28 cellular contexts compared by ENCODE assay signal in genomic region chr11:122398851-122399250, GRCh38.
"Had no signal": no experiment of that assay in that cellular context is flagged by ENCODE, and none has a peak within 500 bp of the region (broad histone marks: within the 10 kb centered on the region; RNA-seq: fewer than 3 reads in every experiment).

No MANE protein-coding gene starts in this region.

- DNase-seq: activated B cell treated with CpG ODN at 0.5 μM for 24 hours; activated CD4-positive, alpha-beta memory T cell treated with anti-CD3 and anti-CD28 coated beads, Interleukin-2, amount 10 ng/mL, durations not matched to agents 7 days and 5 days; activated CD4-positive, alpha-beta T cell treated with anti-CD3 and anti-CD28 coated beads, Interleukin-2, amount 10 ng/mL, durations not matched to agents 24 days and 14 days; activated CD8-positive, alpha-beta memory T cell treated with anti-CD3 and anti-CD28 coated beads, Interleukin-2, amount 50 U/mL, for 48 hours; activated effector memory CD4-positive, alpha-beta T cell treated with anti-CD3 and anti-CD28 coated beads, Interleukin-2, amount 50 U/mL, for 16 hours; activated naive CD8-positive, alpha-beta T cell treated with anti-CD3 and anti-CD28 coated beads, Interleukin-2, amount 10 ng/mL, durations not matched to agents 7 days and 5 days; activated T-cell treated with anti-CD3 and anti-CD28 coated beads for 4 hours; activated T-cell treated with anti-CD3 and anti-CD28 coated beads, Interleukin-2, amount 50 U/mL, for 4 hours; amniotic stem cell; anterior cingulate cortex; brain microvascular endothelial cell; caudate nucleus; cortex of kidney; dermis blood vessel endothelial cell; effector CD4-positive, alpha-beta T cell; effector memory CD8-positive, alpha-beta T cell; erythroblast; foreskin keratinocyte; head of caudate nucleus; T-helper 17 cell; T1000; WERI-Rb-1 had no signal

- H3K27ac ChIP-seq: brain microvascular endothelial cell, esophagus muscularis mucosa, foreskin keratinocyte, WERI-Rb-1 had no signal

- H3K4me3 Mint-ChIP-seq: activated B cell treated with CpG ODN at 0.5 μM for 24 hours; activated CD4-positive, alpha-beta memory T cell treated with anti-CD3 and anti-CD28 coated beads, Interleukin-2, amount 10 ng/mL, durations not matched to agents 7 days and 5 days; activated CD4-positive, alpha-beta T cell treated with anti-CD3 and anti-CD28 coated beads, Interleukin-2, amount 10 ng/mL, durations not matched to agents 24 days and 14 days; activated naive CD4-positive, alpha-beta T cell treated with anti-CD3 and anti-CD28 coated beads for 36 hours; activated naive CD4-positive, alpha-beta T cell treated with anti-CD3 and anti-CD28 coated beads, Interleukin-2, amount 50 U/mL, for 24 hours; activated naive CD8-positive, alpha-beta T cell treated with anti-CD3 and anti-CD28 coated beads, Interleukin-2, amount 10 ng/mL, durations not matched to agents 7 days and 5 days; activated T-cell treated with anti-CD3 and anti-CD28 coated beads, Interleukin-2, amount 50 U/mL, for 4 hours; activated T-helper 1 cell treated with anti-CD3 and anti-CD28 coated beads, Interleukin-12 subunit alpha, Interleukin-12 subunit beta, Interleukin-2, Interleukin-4 antibody, amounts not matched to agents 30 ng/mL and 10 ng/mL and 1 ng/mL, durations not matched to agents 14 hours and 24 hours and 36 hours; effector memory CD8-positive, alpha-beta T cell; T-helper 17 cell; T-helper 2 cell treated with Interferon-gamma antibody and Interleukin-4, amounts not matched to agents 5 μg/mL and 100 μg/mL, for 36 hours had no signal

- H3K4me3 ChIP-seq: esophagus muscularis mucosa had no signal

- H3K27ac Mint-ChIP-seq: activated B cell treated with CpG ODN at 0.5 μM for 24 hours; activated CD4-positive, alpha-beta T cell treated with anti-CD3 and anti-CD28 coated beads, Interleukin-2, amount 10 ng/mL, durations not matched to agents 24 days and 14 days; activated naive CD4-positive, alpha-beta T cell treated with anti-CD3 and anti-CD28 coated beads for 36 hours; activated naive CD4-positive, alpha-beta T cell treated with anti-CD3 and anti-CD28 coated beads, Interleukin-2, amount 50 U/mL, for 24 hours; activated naive CD8-positive, alpha-beta T cell treated with anti-CD3 and anti-CD28 coated beads, Interleukin-2, amount 10 ng/mL, durations not matched to agents 7 days and 5 days; activated T-helper 1 cell treated with anti-CD3 and anti-CD28 coated beads, Interleukin-12 subunit alpha, Interleukin-12 subunit beta, Interleukin-2, Interleukin-4 antibody, amounts not matched to agents 30 ng/mL and 10 ng/mL and 1 ng/mL, durations not matched to agents 14 hours and 24 hours and 36 hours; activated T-helper 2 cell treated with anti-CD3 and anti-CD28 coated beads, Interferon-gamma antibody, Interleukin-2, Interleukin-4, amounts not matched to agents 10 μg/mL and 5 μg/mL and 100 μg/mL, durations not matched to agents 14 hours and 24 hours and 36 hours; effector memory CD8-positive, alpha-beta T cell; T-helper 17 cell; T-helper 2 cell treated with Interferon-gamma antibody and Interleukin-4, amounts not matched to agents 5 μg/mL and 100 μg/mL, for 36 hours had no signal

- ATAC-seq: effector memory CD8-positive, alpha-beta T cell; T-helper 17 cell had no signal

- H3K9me3 Mint-ChIP-seq: activated B cell treated with CpG ODN at 0.5 μM for 24 hours; activated CD4-positive, alpha-beta memory T cell treated with anti-CD3 and anti-CD28 coated beads, Interleukin-2, amount 10 ng/mL, durations not matched to agents 7 days and 5 days; activated CD4-positive, alpha-beta T cell treated with anti-CD3 and anti-CD28 coated beads, Interleukin-2, amount 10 ng/mL, durations not matched to agents 24 days and 14 days; activated naive CD4-positive, alpha-beta T cell treated with anti-CD3 and anti-CD28 coated beads for 36 hours; activated naive CD8-positive, alpha-beta T cell treated with anti-CD3 and anti-CD28 coated beads, Interleukin-2, amount 10 ng/mL, durations not matched to agents 7 days and 5 days; activated T-cell treated with anti-CD3 and anti-CD28 coated beads, Interleukin-2, amount 50 U/mL, for 4 hours; activated T-helper 1 cell treated with anti-CD3 and anti-CD28 coated beads, Interleukin-12 subunit alpha, Interleukin-12 subunit beta, Interleukin-2, Interleukin-4 antibody, amounts not matched to agents 30 ng/mL and 10 ng/mL and 1 ng/mL, durations not matched to agents 14 hours and 24 hours and 36 hours; activated T-helper 2 cell treated with anti-CD3 and anti-CD28 coated beads, Interferon-gamma antibody, Interleukin-2, Interleukin-4, amounts not matched to agents 10 μg/mL and 5 μg/mL and 100 μg/mL, durations not matched to agents 14 hours and 24 hours and 36 hours; effector memory CD8-positive, alpha-beta T cell; T-helper 2 cell treated with Interferon-gamma antibody and Interleukin-4, amounts not matched to agents 5 μg/mL and 100 μg/mL, for 36 hours had no signal

- H3K36me3 Mint-ChIP-seq: activated naive CD4-positive, alpha-beta T cell treated with anti-CD3 and anti-CD28 coated beads, Interleukin-2, amount 50 U/mL, for 24 hours; activated naive CD8-positive, alpha-beta T cell treated with anti-CD3 and anti-CD28 coated beads, Interleukin-2, amount 10 ng/mL, durations not matched to agents 7 days and 5 days had no signal

- H3K27me3 Mint-ChIP-seq: activated B cell treated with CpG ODN at 0.5 μM for 24 hours; activated CD4-positive, alpha-beta memory T cell treated with anti-CD3 and anti-CD28 coated beads, Interleukin-2, amount 10 ng/mL, durations not matched to agents 7 days and 5 days; activated CD4-positive, alpha-beta T cell treated with anti-CD3 and anti-CD28 coated beads, Interleukin-2, amount 10 ng/mL, durations not matched to agents 24 days and 14 days; activated naive CD4-positive, alpha-beta T cell treated with anti-CD3 and anti-CD28 coated beads, Interleukin-2, amount 50 U/mL, for 24 hours; activated naive CD8-positive, alpha-beta T cell treated with anti-CD3 and anti-CD28 coated beads, Interleukin-2, amount 10 ng/mL, durations not matched to agents 7 days and 5 days; T-helper 17 cell had no signal

- H3K9me3 ChIP-seq: esophagus muscularis mucosa had no signal

- H3K36me3 ChIP-seq: brain microvascular endothelial cell, esophagus muscularis mucosa, WERI-Rb-1 had no signal

- H3K4me1 Mint-ChIP-seq: activated B cell treated with CpG ODN at 0.5 μM for 24 hours; activated CD4-positive, alpha-beta T cell treated with anti-CD3 and anti-CD28 coated beads, Interleukin-2, amount 10 ng/mL, durations not matched to agents 24 days and 14 days; activated naive CD4-positive, alpha-beta T cell treated with anti-CD3 and anti-CD28 coated beads, Interleukin-2, amount 50 U/mL, for 24 hours; activated naive CD8-positive, alpha-beta T cell treated with anti-CD3 and anti-CD28 coated beads, Interleukin-2, amount 10 ng/mL, durations not matched to agents 7 days and 5 days; T-helper 17 cell had no signal

- H3K4me1 ChIP-seq: foreskin keratinocyte had no signal

- H3K27me3 ChIP-seq: brain microvascular endothelial cell, esophagus muscularis mucosa had no signal
